10 cellular contexts compared by ENCODE assay signal in genomic region chr3:112671930-112672715, GRCh38. TPM values are rescaled to one million over a fixed set of nuclear protein-coding genes. Genes with fewer than 3 reads are reported as not detected.
DNase-seq lines count a peak whose midpoint lies in the region; ATAC-seq and TF ChIP-seq lines count a peak whose summit lies in the region.
"Had no signal": no experiment of that assay in that cellular context is flagged by ENCODE, and none has a peak within 500 bp of the region (broad histone marks: within the 10 kb centered on the region; RNA-seq: fewer than 3 reads in every experiment).

No MANE protein-coding gene starts in this region.

- H3K4me3 ChIP-seq in SJCRH30 (no peak overlapping the region), fibroblast of pulmonary artery (replicated peaks; ENCODE audit: low read depth, low read length) (no peak overlapping the region)

- no peaks in the 10 kb centered on the region for H3K9me3 Mint-ChIP-seq in activated CD4-positive, alpha-beta T cell treated with anti-CD3 and anti-CD28 coated beads, Interleukin-2, amount 10 ng/mL, durations not matched to agents 7 days and 5 days
- H3K9me3 Mint-ChIP-seq in stimulated activated effector memory CD8-positive, alpha-beta T cell treated with anti-CD3 and anti-CD28 coated beads, Interleukin-12 subunit alpha, Interleukin-12 subunit beta, amount 100 ng/mL, for 72 hours: no peaks in the 10 kb centered on the region

- peaks cover 88% of the 10 kb centered on the region for H3K4me1 Mint-ChIP-seq in activated CD4-positive, alpha-beta T cell treated with anti-CD3 and anti-CD28 coated beads, Interleukin-2, amount 10 ng/mL, durations not matched to agents 7 days and 5 days
- H3K4me1 Mint-ChIP-seq in stimulated activated effector memory CD8-positive, alpha-beta T cell treated with anti-CD3 and anti-CD28 coated beads, Interleukin-12 subunit alpha, Interleukin-12 subunit beta, amount 100 ng/mL, for 72 hours: peaks cover 79% of the 10 kb centered on the region

- CTCF ChIA-PET in activated CD4-positive, alpha-beta T cell treated with anti-CD3 and anti-CD28 coated beads, Interleukin-2, amount 10 ng/mL, durations not matched to agents 7 days and 5 days (lab: Charles Lee): interaction anchor here (1.5 kb wide), 2 partner anchors 10 to 19 kb away, joined by 3 to 4 read pairs; no protein-coding TSS in a partner anchor

- 0 out of 2 replicates have a peak, but pooled peaks cover 3% of the 10 kb centered on the region for H3K9me3 ChIP-seq in SJCRH30 (replicated peaks)

- H3K27me3 Mint-ChIP-seq in activated CD4-positive, alpha-beta T cell treated with anti-CD3 and anti-CD28 coated beads, Interleukin-2, amount 10 ng/mL, durations not matched to agents 7 days and 5 days: peaks cover 11% of the 10 kb centered on the region

- DNase-seq in activated CD4-positive, alpha-beta T cell treated with anti-CD3 and anti-CD28 coated beads, Interleukin-2, amount 10 ng/mL, durations not matched to agents 7 days and 5 days: peak; percentile 23
- DNase-seq in activated CD4-positive, alpha-beta T cell treated with anti-CD3 and anti-CD28 coated beads, Interleukin-2, amount 50 U/mL, for 4 hours: no peak
- DNase-seq in SJCRH30: peak in 1 of 2 experiments; percentile 50
- peak; percentile 97 for DNase-seq in fibroblast of pulmonary artery (ENCODE audit: low read depth)
- no peak for DNase-seq in stimulated activated effector memory CD8-positive, alpha-beta T cell treated with anti-CD3 and anti-CD28 coated beads, Interleukin-12 subunit alpha, Interleukin-12 subunit beta, amount 100 ng/mL, for 72 hours (ENCODE audit: low spot score in 2 of 2)
- DNase-seq in amygdala (lab: John Stamatoyannopoulos, UW): no peak
- no peak for DNase-seq in RKO (ENCODE audit: low spot score)
- DNase-seq: NCI-H2081 treated with DMSO at 0.1 percent for 48 hours had no signal

- peaks cover 15% of the 10 kb centered on the region for H3K4me1 ChIP-seq in SJCRH30

- no peak for TF ChIP-seq CTCF in fibroblast of pulmonary artery (IDR thresholded peaks at IDR 0.05; ENCODE audit: low read length, missing control alignments)

- H3K27ac Mint-ChIP-seq in activated CD4-positive, alpha-beta T cell treated with anti-CD3 and anti-CD28 coated beads, Interleukin-2, amount 10 ng/mL, durations not matched to agents 7 days and 5 days: peak overlapping the region; percentile 88
- peak overlapping the region; percentile 58 for H3K27ac Mint-ChIP-seq in stimulated activated effector memory CD8-positive, alpha-beta T cell treated with anti-CD3 and anti-CD28 coated beads, Interleukin-12 subunit alpha, Interleukin-12 subunit beta, amount 100 ng/mL, for 72 hours

- peaks cover 21% of the 10 kb centered on the region for H3K36me3 Mint-ChIP-seq in activated CD4-positive, alpha-beta T cell treated with anti-CD3 and anti-CD28 coated beads, Interleukin-2, amount 10 ng/mL, durations not matched to agents 7 days and 5 days (ENCODE audit: low read depth)
- no peaks in the 10 kb centered on the region for H3K36me3 Mint-ChIP-seq in stimulated activated effector memory CD8-positive, alpha-beta T cell treated with anti-CD3 and anti-CD28 coated beads, Interleukin-12 subunit alpha, Interleukin-12 subunit beta, amount 100 ng/mL, for 72 hours

- no peaks in the 10 kb centered on the region for H3K27me3 ChIP-seq in SJCRH30

- POLR2A ChIA-PET in activated CD4-positive, alpha-beta T cell treated with anti-CD3 and anti-CD28 coated beads, Interleukin-2, amount 10 ng/mL, durations not matched to agents 7 days and 5 days (lab: Charles Lee): no interaction called here

- peak overlapping the region; percentile 6; the same call in 1 of the 2 replicates for H3K27ac ChIP-seq in SJCRH30

- ATAC-seq in stimulated activated effector memory CD8-positive, alpha-beta T cell treated with anti-CD3 and anti-CD28 coated beads, Interleukin-12 subunit alpha, Interleukin-12 subunit beta, amount 100 ng/mL, for 72 hours: peak; percentile 69
- no peak for ATAC-seq in HG03439 (IDR thresholded peaks at IDR 0.05; ENCODE audit: unreplicated experiment)

- H3K36me3 ChIP-seq in SJCRH30: no peaks in the 10 kb centered on the region

- H3K4me3 Mint-ChIP-seq in activated CD4-positive, alpha-beta T cell treated with anti-CD3 and anti-CD28 coated beads, Interleukin-2, amount 10 ng/mL, durations not matched to agents 7 days and 5 days: peak overlapping the region; percentile 29
- peak overlapping the region; percentile 26 for H3K4me3 Mint-ChIP-seq in stimulated activated effector memory CD8-positive, alpha-beta T cell treated with anti-CD3 and anti-CD28 coated beads, Interleukin-12 subunit alpha, Interleukin-12 subunit beta, amount 100 ng/mL, for 72 hours

RNA-seq across cellular contexts. Expression of gene CCDC80, which starts 31.2 kb away (rescaled TPM):
- not detected for total RNA-seq in activated CD4-positive, alpha-beta T cell treated with anti-CD3 and anti-CD28 coated beads, Interleukin-2, amount 10 ng/mL, durations not matched to agents 7 days and 5 days
- total RNA-seq in SJCRH30 (2014; rRNA removed; shearing (Covaris generic)): 14.5 and 18.0 TPM in 2 replicates
- total RNA-seq: activated CD8-positive, alpha-beta memory T cell treated with anti-CD3 and anti-CD28 coated beads for 36 hours had no signal

Comparison
In these comparisons a context has a peak if more than half of its experiments do, and no peak if none do; other contexts are left out.
1. DNase-seq: peak in activated CD4-positive, alpha-beta T cell treated with anti-CD3 and anti-CD28 coated beads, Interleukin-2, amount 10 ng/mL, durations not matched to agents 7 days and 5 days (single experiment) and fibroblast of pulmonary artery (single experiment); none in activated CD4-positive, alpha-beta T cell treated with anti-CD3 and anti-CD28 coated beads, Interleukin-2, amount 50 U/mL, for 4 hours (0 of 2), stimulated activated effector memory CD8-positive, alpha-beta T cell treated with anti-CD3 and anti-CD28 coated beads, Interleukin-12 subunit alpha, Interleukin-12 subunit beta, amount 100 ng/mL, for 72 hours (0 of 2), amygdala (0 of 56) and RKO (single experiment).
2. RNA of gene CCDC80, which starts 31.2 kb away (total RNA-seq): 14.5 to 18.0 TPM in SJCRH30; not detected in activated CD4-positive, alpha-beta T cell treated with anti-CD3 and anti-CD28 coated beads, Interleukin-2, amount 10 ng/mL, durations not matched to agents 7 days and 5 days; every median in the first group is over 10 times any median in the second.